In the genomic region with DNA sequence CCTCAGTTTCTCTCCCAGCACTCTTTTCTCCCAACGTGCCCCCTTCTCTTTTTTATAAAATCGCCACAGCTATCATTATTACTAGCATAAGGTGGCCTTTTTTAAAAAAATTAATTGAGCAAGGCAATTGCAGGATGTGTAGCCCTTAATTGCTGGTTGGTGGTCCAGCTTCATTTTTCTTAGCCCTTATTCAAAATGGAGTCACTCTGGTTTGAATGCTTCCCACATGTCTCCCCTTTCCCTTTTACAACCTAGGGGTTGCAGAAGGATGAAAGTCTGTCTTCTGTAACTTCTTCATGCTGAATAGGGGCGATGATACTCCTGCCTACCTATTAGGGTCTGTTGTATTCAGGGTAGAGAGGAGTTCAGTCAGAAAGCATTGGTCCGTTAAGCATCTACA, we compare ENCODE assay signal across 12 cellular contexts. TPM values are rescaled to one million over a fixed set of nuclear protein-coding genes. Genes with fewer than 3 reads are reported as not detected.
"Had no signal": no experiment of that assay in that cellular context is flagged by ENCODE, and none has a peak within 500 bp of the region (broad histone marks: within the 10 kb centered on the region; RNA-seq: fewer than 3 reads in every experiment).

No MANE protein-coding gene starts in this region.

- H3K36me3 ChIP-seq: HAP-1 had no signal

- H3K27ac ChIP-seq: GM23248, HL-60 had no signal

- H3K4me1 ChIP-seq: HAP-1 had no signal

- H3K9me3 Mint-ChIP-seq: HFFc6 had no signal

- ATAC-seq: HCT116, HepG2 had no signal

- H3K4me3 ChIP-seq: GM23248, HAP-1 had no signal

- FAIRE-seq: HepG2 had no signal

- H3K4me1 Mint-ChIP-seq: IgD-negative memory B cell had no signal

- H3K27me3 Mint-ChIP-seq: IgD-negative memory B cell had no signal

- H2AFZ ChIP-seq: GM23248 had no signal

- DNase-seq: GM23248, GOT3, H7, HFFc6, KG1 had no signal

- H3K9ac ChIP-seq: GM23248 had no signal

- H3K27ac Mint-ChIP-seq: HFFc6 had no signal

- H3K4me3 Mint-ChIP-seq: HFFc6, IgD-negative memory B cell had no signal

RNA-seq across cellular contexts. Expression of a gene that starts 36.6 kb away (rescaled TPM):
- total RNA-seq: H4, HepG2, HFFc6, HT1080 had no signal
- polyA plus RNA-seq: GM23248, HepG2, IgD-negative memory B cell had no signal
